ENCODE assay signal across 8 cellular contexts in genomic region chr3:125990253-125990970, GRCh38. TPM values are rescaled to one million over a fixed set of nuclear protein-coding genes. Genes with fewer than 3 reads are reported as not detected.
DNase-seq lines count a peak whose midpoint lies in the region; ATAC-seq and TF ChIP-seq lines count a peak whose summit lies in the region.

No MANE protein-coding gene starts in this region.

- TF ChIP-seq CTCF in endodermal cell (conservative IDR thresholded peaks at IDR 0.05): no peak
- TF ChIP-seq CTCF in mesothelial cell of epicardium (IDR thresholded peaks at IDR 0.05; ENCODE audit: unreplicated experiment): no peak

- H3K4me3 ChIP-seq in endodermal cell (ENCODE audit: low read length): peak overlapping the region; percentile 88

- H3K27me3 ChIP-seq in endodermal cell (ENCODE audit: control insufficient read depth, insufficient read depth, low read length, poor library complexity, severe bottlenecking): peaks cover 21% of the 10 kb centered on the region

- peaks cover 4% of the 10 kb centered on the region for H3K36me3 Mint-ChIP-seq in activated CD8-positive, alpha-beta memory T cell treated with anti-CD3 and anti-CD28 coated beads, Interleukin-2, amount 10 ng/mL, durations not matched to agents 7 days and 5 days
- no peaks in the 10 kb centered on the region for H3K36me3 Mint-ChIP-seq in endodermal cell (ENCODE audit: low read depth)
- H3K36me3 Mint-ChIP-seq in mesothelial cell of epicardium: no peaks in the 10 kb centered on the region

- no peaks in the 10 kb centered on the region for H3K4me1 ChIP-seq in endodermal cell (ENCODE audit: control insufficient read depth, insufficient read depth, low read length)

- H3K27me3 Mint-ChIP-seq in activated CD8-positive, alpha-beta memory T cell treated with anti-CD3 and anti-CD28 coated beads, Interleukin-2, amount 10 ng/mL, durations not matched to agents 7 days and 5 days: no peaks in the 10 kb centered on the region
- H3K27me3 Mint-ChIP-seq in endodermal cell (ENCODE audit: insufficient read depth) (peaks cover 37% of the 10 kb centered on the region), mesothelial cell of epicardium (ENCODE audit: low read depth) (no peaks in the 10 kb centered on the region)

- no peaks in the 10 kb centered on the region for H3K36me3 ChIP-seq in endodermal cell (ENCODE audit: control insufficient read depth, insufficient read depth, low read length)

- 50 to 70% methylated on average over 17 to 52 of the region's 52 CpGs for WGBS in endodermal cell (ENCODE audit: insufficient coverage in 1 of 2, insufficient read length in 1 of 2), 2 experiments

- ATAC-seq in GM18502 (IDR thresholded peaks at IDR 0.05; ENCODE audit: poor library complexity, unreplicated experiment) (peak; percentile 69), HG03103 (IDR thresholded peaks at IDR 0.05; ENCODE audit: low read depth, unreplicated experiment) (peak; percentile 75), HG02938 (IDR thresholded peaks at IDR 0.05; ENCODE audit: unreplicated experiment) (no peak)
- ATAC-seq in activated CD8-positive, alpha-beta memory T cell treated with anti-CD3 and anti-CD28 coated beads, Interleukin-2, amount 10 ng/mL, durations not matched to agents 7 days and 5 days: peak; percentile 96

- CTCF ChIA-PET in activated CD8-positive, alpha-beta memory T cell treated with anti-CD3 and anti-CD28 coated beads, Interleukin-2, amount 10 ng/mL, durations not matched to agents 7 days and 5 days (lab: Charles Lee): interaction anchor here (1.1 kb wide), 1 partner anchor 94 kb away, joined by 4 read pairs; the partner anchor contains the start of gene SLC41A3

- peak overlapping the region; percentile 42 for H3K27ac ChIP-seq in endodermal cell (ENCODE audit: low read depth, low read length)

- H3K9ac ChIP-seq in endodermal cell (ENCODE audit: extremely low read depth, low read length, poor library complexity, severe bottlenecking): peak overlapping the region; percentile 63

- H3K4me1 Mint-ChIP-seq in activated CD8-positive, alpha-beta memory T cell treated with anti-CD3 and anti-CD28 coated beads, Interleukin-2, amount 10 ng/mL, durations not matched to agents 7 days and 5 days: peaks cover 15% of the 10 kb centered on the region
- no peaks in the 10 kb centered on the region for H3K4me1 Mint-ChIP-seq in endodermal cell
- peaks cover 15% of the 10 kb centered on the region for H3K4me1 Mint-ChIP-seq in mesothelial cell of epicardium

- no peaks in the 10 kb centered on the region for H3K9me3 Mint-ChIP-seq in activated CD8-positive, alpha-beta memory T cell treated with anti-CD3 and anti-CD28 coated beads, Interleukin-2, amount 10 ng/mL, durations not matched to agents 7 days and 5 days (ENCODE audit: low read depth)
- H3K9me3 Mint-ChIP-seq in endodermal cell (peaks cover 3% of the 10 kb centered on the region), mesothelial cell of epicardium (peaks cover 13% of the 10 kb centered on the region)

- peak overlapping the region; percentile 96 for H3K27ac Mint-ChIP-seq in activated CD8-positive, alpha-beta memory T cell treated with anti-CD3 and anti-CD28 coated beads, Interleukin-2, amount 10 ng/mL, durations not matched to agents 7 days and 5 days
- H3K27ac Mint-ChIP-seq in endodermal cell (peak overlapping the region; percentile 99), mesothelial cell of epicardium (peak overlapping the region; percentile 98)

- peak overlapping the region; percentile 92 for H3K4me3 Mint-ChIP-seq in activated CD8-positive, alpha-beta memory T cell treated with anti-CD3 and anti-CD28 coated beads, Interleukin-2, amount 10 ng/mL, durations not matched to agents 7 days and 5 days
- H3K4me3 Mint-ChIP-seq in endodermal cell (peak overlapping the region; percentile 98), mesothelial cell of epicardium (peak overlapping the region; percentile 98)

- no peaks in the 10 kb centered on the region for H3K9me3 ChIP-seq in endodermal cell (ENCODE audit: control insufficient read depth, low read length)

- peak; percentile 90 to 97 for DNase-seq in NCI-H526 (lab: John Stamatoyannopoulos, UW)
- DNase-seq in activated CD8-positive, alpha-beta memory T cell treated with anti-CD3 and anti-CD28 coated beads, Interleukin-2, amount 10 ng/mL, durations not matched to agents 7 days and 5 days: peak; percentile 83
- DNase-seq in endodermal cell: peak; percentile 98
- DNase-seq in mesothelial cell of epicardium (ENCODE audit: low spot score in 2 of 2, unreplicated experiment in 2 of 2): peak; percentile 76 to 83
- peak; percentile 26 to 36 for DNase-seq in stimulated activated CD8-positive, alpha-beta memory T cell treated with anti-CD3 and anti-CD28 coated beads, Interleukin-15, amount 100 ng/mL, for 4 hours (ENCODE audit: low read depth in 2 of 2)

RNA-seq across cellular contexts. Expression of gene ROPN1B, which starts 21.4 kb away (rescaled TPM):
- not detected for total RNA-seq in activated CD8-positive, alpha-beta memory T cell treated with anti-CD3 and anti-CD28 coated beads, Interleukin-2, amount 10 ng/mL, durations not matched to agents 7 days and 5 days
- not detected for total RNA-seq in endodermal cell
- 0.71 TPM for polyA plus RNA-seq in endodermal cell (2013, experiment 1 of 2)
- 0.70 TPM for polyA plus RNA-seq in endodermal cell (2013, experiment 2 of 2)
- not detected in 3 replicates for total RNA-seq in mesothelial cell of epicardium

Comparison
In these comparisons a context has a peak if more than half of its experiments do, and no peak if none do; other contexts are left out.
1. DNase-seq: peak in every context shown above with its lines; median percentile 98 in endodermal cell; 94 in NCI-H526; 83 in activated CD8-positive, alpha-beta memory T cell treated with anti-CD3 and anti-CD28 coated beads, Interleukin-2, amount 10 ng/mL, durations not matched to agents 7 days and 5 days; 80 in mesothelial cell of epicardium; 31 in stimulated activated CD8-positive, alpha-beta memory T cell treated with anti-CD3 and anti-CD28 coated beads, Interleukin-15, amount 100 ng/mL, for 4 hours.